Comparison of ENCODE assay signal across 21 cellular contexts in the genomic region with DNA sequence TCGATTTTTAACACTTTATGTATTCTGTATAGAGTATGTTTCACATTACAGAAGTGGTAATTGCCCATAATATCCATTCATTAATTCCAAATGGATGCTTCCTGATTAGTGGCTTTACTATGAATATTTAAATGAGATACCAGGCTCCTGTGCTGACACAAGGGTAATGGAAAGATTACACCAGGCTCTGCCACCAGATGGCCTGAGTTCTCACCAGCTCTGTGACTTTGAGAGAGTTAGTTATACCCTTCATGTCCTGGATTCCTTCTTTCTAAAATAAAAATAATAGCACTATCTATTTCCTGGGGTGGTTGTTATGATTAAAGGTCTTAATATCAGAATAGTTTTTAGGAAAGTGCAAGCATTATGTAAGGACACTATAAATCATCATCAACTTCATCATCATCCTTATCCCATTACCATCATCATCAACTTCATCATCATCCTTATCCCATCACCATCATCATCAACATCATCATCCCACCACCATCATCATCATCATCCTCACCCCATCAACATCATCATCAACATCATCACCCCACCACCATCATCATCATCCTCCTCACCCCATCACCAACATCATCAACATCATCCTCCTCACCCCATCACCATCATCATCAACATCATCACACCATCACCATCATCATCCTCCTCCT.
A peak's percentile ranks its signal among the peaks of the same experiment; 100 is the strongest.
DNase-seq lines count a peak whose midpoint lies in the region; TF ChIP-seq lines count a peak whose summit lies in the region.
"Had no signal": no experiment of that assay in that cellular context is flagged by ENCODE, and none has a peak within 500 bp of the region (broad histone marks: within the 10 kb centered on the region; RNA-seq: fewer than 3 reads in every experiment).

No MANE protein-coding gene starts in this region.

- no peaks in the 10 kb centered on the region for H3K79me2 ChIP-seq in mesendoderm (ENCODE audit: control insufficient read depth, insufficient read depth, low read length)

- H3K9ac ChIP-seq in mesendoderm (ENCODE audit: low read length): no peak overlapping the region
- H3K9ac ChIP-seq: KMS-11 had no signal

- H3K4me1 ChIP-seq in HEK293 (ENCODE audit: control insufficient read depth, insufficient read depth, low read length) (no peaks in the 10 kb centered on the region), mesendoderm (ENCODE audit: control insufficient read depth, low read depth, low read length) (no peaks in the 10 kb centered on the region)
- H3K4me1 ChIP-seq: Caco-2 had no signal

- no peak overlapping the region for H3K56ac ChIP-seq in mesendoderm (ENCODE audit: low read length)

- H3K27ac Mint-ChIP-seq in glutamatergic neuron (ENCODE audit: unreplicated experiment): no peak overlapping the region
- H3K27ac Mint-ChIP-seq: CD4-positive, alpha-beta memory T cell; HFFc6; IgD-negative memory B cell had no signal

- no peak overlapping the region for H2BK120ac ChIP-seq in mesendoderm (ENCODE audit: low read depth, low read length)

- H3K27me3 Mint-ChIP-seq in glutamatergic neuron (ENCODE audit: unreplicated experiment): peaks cover 2% of the 10 kb centered on the region

- H3K79me1 ChIP-seq in mesendoderm (ENCODE audit: low read length): no peaks in the 10 kb centered on the region

- H2BK15ac ChIP-seq in mesendoderm (replicated peaks; ENCODE audit: low read depth): no peak overlapping the region

- peaks cover 2% of the 10 kb centered on the region for H3K9me3 Mint-ChIP-seq in glutamatergic neuron (ENCODE audit: unreplicated experiment)
- H3K9me3 Mint-ChIP-seq: HFFc6 had no signal

- H4K8ac ChIP-seq in mesendoderm (ENCODE audit: low read depth, low read length): no peak overlapping the region

- no peak overlapping the region for H3K4me3 Mint-ChIP-seq in glutamatergic neuron (ENCODE audit: unreplicated experiment)
- H3K4me3 Mint-ChIP-seq: CD4-positive, alpha-beta memory T cell; HFFc6; IgD-negative memory B cell had no signal

- no peak overlapping the region for H2BK5ac ChIP-seq in mesendoderm (ENCODE audit: low read length)

- no peak overlapping the region for H4K5ac ChIP-seq in mesendoderm (ENCODE audit: low read length)

- POLR2A ChIA-PET in HEK293 (lab: Yijun Ruan, JAX): no interaction called here

- H2AK5ac ChIP-seq in mesendoderm (ENCODE audit: low read length): no peak overlapping the region

- no peak for TF ChIP-seq CTCF in HEK293 (tag by site-specific recombination; IDR thresholded peaks at IDR 0.05)
- TF ChIP-seq CTCF in choroid plexus epithelial cell (conservative IDR thresholded peaks at IDR 0.05; ENCODE audit: low read depth, low read length): peak; percentile 31
- no peak for TF ChIP-seq CTCF in dorsolateral prefrontal cortex (IDR thresholded peaks at IDR 0.05 in 54 of 56, conservative IDR thresholded peaks at IDR 0.05 in 2 of 56; ENCODE audit: low read depth in 1 of 56, partially characterized antibody in 56 of 56)
- TF ChIP-seq CTCF in glutamatergic neuron (IDR thresholded peaks at IDR 0.05; ENCODE audit: partially characterized antibody, unreplicated experiment): no peak

- no peak overlapping the region for H3K23ac ChIP-seq in mesendoderm (ENCODE audit: low read length)

- no peak overlapping the region for H3K4me2 ChIP-seq in mesendoderm (ENCODE audit: low read length)
- H3K4me2 ChIP-seq: KMS-11 had no signal

- H3K4me1 Mint-ChIP-seq in glutamatergic neuron (ENCODE audit: low read depth, unreplicated experiment): no peaks in the 10 kb centered on the region
- H3K4me1 Mint-ChIP-seq: CD4-positive, alpha-beta memory T cell; IgD-negative memory B cell had no signal

- CTCF ChIA-PET in HEK293 (lab: Yijun Ruan, JAX): no interaction called here

- no CpG with 5 or more reads among the region's 1 CpG for WGBS in mesendoderm (ENCODE audit: extremely low coverage, insufficient coverage, low lambda C conversion rate)

- H3K27me3 ChIP-seq in mesendoderm (ENCODE audit: insufficient read depth, low read length, poor library complexity) (no peaks in the 10 kb centered on the region), dorsolateral prefrontal cortex (no peaks in the 10 kb centered on the region)

- H3K27ac ChIP-seq in HEK293 (ENCODE audit: extremely low read depth, low read depth, low read length) (no peak overlapping the region), mesendoderm (ENCODE audit: low read depth, low read length) (no peak overlapping the region), dorsolateral prefrontal cortex (no peak overlapping the region)
- H3K27ac ChIP-seq: KMS-11 had no signal

- H3K4ac ChIP-seq in mesendoderm (ENCODE audit: low read depth, low read length): no peak overlapping the region

- H3K4me3 ChIP-seq in HEK293 (ENCODE audit: low read depth, low read length) (no peak overlapping the region), choroid plexus epithelial cell (ENCODE audit: low read depth, low read length) (no peak overlapping the region), mesendoderm (ENCODE audit: low read length) (no peak overlapping the region), dorsolateral prefrontal cortex (no peak overlapping the region)

- H3K36me3 ChIP-seq in HEK293 (ENCODE audit: control insufficient read depth in 2 of 2, insufficient read depth in 1 of 2, low read length in 2 of 2): no peaks in the 10 kb centered on the region
- no peaks in the 10 kb centered on the region for H3K36me3 ChIP-seq in mesendoderm (ENCODE audit: control insufficient read depth, insufficient read depth, low read length)

- H3K9me3 ChIP-seq in HEK293 (ENCODE audit: control insufficient read depth, insufficient read depth, low read depth, low read length): no peaks in the 10 kb centered on the region
- H3K9me3 ChIP-seq: Caco-2 had no signal

- no peaks in the 10 kb centered on the region for H3K36me3 Mint-ChIP-seq in glutamatergic neuron (ENCODE audit: unreplicated experiment)
- H3K36me3 Mint-ChIP-seq: CD4-positive, alpha-beta memory T cell had no signal

- DNase-seq in ELR (ENCODE audit: low read depth): peak; percentile 20
- no peak for DNase-seq in choroid plexus epithelial cell (ENCODE audit: low read depth)
- peak; percentile 13 for DNase-seq in mesendoderm
- DNase-seq in NCI-H1417 (lab: John Stamatoyannopoulos, UW): no peak
- DNase-seq in dorsolateral prefrontal cortex: no peak
- no peak for DNase-seq in glutamatergic neuron
- DNase-seq: C1 segment of cervical spinal cord; Caco-2; CD4-positive, alpha-beta memory T cell; DMS79 treated with DMSO at 0.1 percent for 48 hours; HFFc6; MM.1S; NCI-H1048; NCI-H1417 treated with DMSO at 0.1 percent for 48 hours; NCI-H1694 treated with DMSO at 0.1 percent for 48 hours; NCI-H2081; NCI-H2227 treated with DMSO at 0.1 percent for 48 hours; NCI-H526 treated with DMSO at 0.1 percent for 48 hours had no signal

- H3K18ac ChIP-seq in mesendoderm (ENCODE audit: low read length): no peak overlapping the region

- intact Hi-C loops in dorsolateral prefrontal cortex (cut with DNase I): no loop called here

TF ChIP-seq in HEK293, 187 proteins besides CTCF, POLR2A, EP300 and RAD21:
- TF ChIP-seq, protein P1, sequence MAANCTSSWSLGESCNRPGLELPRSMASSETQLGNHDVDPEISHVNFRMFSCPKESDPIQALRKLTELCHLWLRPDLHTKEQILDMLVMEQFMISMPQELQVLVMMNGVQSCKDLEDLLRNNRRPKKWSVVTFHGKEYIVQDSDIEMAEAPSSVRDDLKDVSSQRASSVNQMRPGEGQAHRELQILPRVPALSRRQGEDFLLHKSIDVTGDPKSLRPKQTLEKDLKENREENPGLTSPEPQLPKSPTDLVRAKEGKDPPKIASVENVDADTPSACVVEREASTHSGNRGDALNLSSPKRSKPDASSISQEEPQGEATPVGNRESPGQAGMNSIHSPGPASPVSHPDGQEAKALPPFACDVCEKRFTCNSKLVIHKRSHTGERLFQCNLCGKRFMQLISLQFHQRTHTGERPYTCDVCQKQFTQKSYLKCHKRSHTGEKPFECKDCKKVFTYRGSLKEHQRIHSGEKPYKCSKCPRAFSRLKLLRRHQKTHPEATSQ (tag by site-specific recombination; IDR thresholded peaks at IDR 0.05): no peak
- TF ChIP-seq ZNF114 (tag by site-specific recombination; IDR thresholded peaks at IDR 0.05) (no peak), ZNF292 (tag by site-specific recombination; IDR thresholded peaks at IDR 0.05; ENCODE audit: borderline replicate concordance, low read depth) (no peak)
- TF ChIP-seq, protein P2, sequence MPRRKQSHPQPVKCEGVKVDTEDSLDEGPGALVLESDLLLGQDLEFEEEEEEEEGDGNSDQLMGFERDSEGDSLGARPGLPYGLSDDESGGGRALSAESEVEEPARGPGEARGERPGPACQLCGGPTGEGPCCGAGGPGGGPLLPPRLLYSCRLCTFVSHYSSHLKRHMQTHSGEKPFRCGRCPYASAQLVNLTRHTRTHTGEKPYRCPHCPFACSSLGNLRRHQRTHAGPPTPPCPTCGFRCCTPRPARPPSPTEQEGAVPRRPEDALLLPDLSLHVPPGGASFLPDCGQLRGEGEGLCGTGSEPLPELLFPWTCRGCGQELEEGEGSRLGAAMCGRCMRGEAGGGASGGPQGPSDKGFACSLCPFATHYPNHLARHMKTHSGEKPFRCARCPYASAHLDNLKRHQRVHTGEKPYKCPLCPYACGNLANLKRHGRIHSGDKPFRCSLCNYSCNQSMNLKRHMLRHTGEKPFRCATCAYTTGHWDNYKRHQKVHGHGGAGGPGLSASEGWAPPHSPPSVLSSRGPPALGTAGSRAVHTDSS (tag by site-specific recombination; IDR thresholded peaks at IDR 0.05): peak; percentile 68

Comparison
In these comparisons a context has a peak if more than half of its experiments do, and no peak if none do; other contexts are left out.
1. DNase-seq: peak in ELR (single experiment) and mesendoderm (single experiment); none in choroid plexus epithelial cell (single experiment), NCI-H1417 (0 of 3), dorsolateral prefrontal cortex (0 of 10) and glutamatergic neuron (single experiment).